8 cellular contexts compared by ENCODE assay signal in genomic region chr18:6728809-6729246, GRCh38. TPM values are rescaled to one million over a fixed set of nuclear protein-coding genes. Genes with fewer than 3 reads are reported as not detected.
A peak's percentile ranks its signal among the peaks of the same experiment; 100 is the strongest.
DNase-seq lines count a peak whose midpoint lies in the region; ATAC-seq and TF ChIP-seq lines count a peak whose summit lies in the region.

No MANE protein-coding gene starts in this region.

- H3F3A ChIP-seq in PC-3 (ENCODE audit: low read length, unreplicated experiment): no peaks in the 10 kb centered on the region

- H3K27me3 ChIP-seq in BJ (ENCODE audit: control insufficient read depth, insufficient read depth, low read length) (no peaks in the 10 kb centered on the region; the same call in 1 of the 2 replicates), PC-3 (ENCODE audit: low read length) (no peaks in the 10 kb centered on the region), esophagus (ENCODE audit: control insufficient read depth in 1 of 2, insufficient read depth in 2 of 2, low read length in 2 of 2) (no peaks in the 10 kb centered on the region), neuronal stem cell (ENCODE audit: control insufficient read depth in 3 of 3, insufficient read depth in 3 of 3, low read depth in 1 of 3, low read length in 3 of 3) (no peaks in the 10 kb centered on the region)

- H3K36me3 ChIP-seq in BJ (ENCODE audit: control insufficient read depth, insufficient read depth, low read length) (no peaks in the 10 kb centered on the region), PC-3 (ENCODE audit: low read depth, low read length) (no peaks in the 10 kb centered on the region), esophagus (ENCODE audit: control insufficient read depth in 2 of 2, insufficient read depth in 2 of 2, low read length in 1 of 2) (no peaks in the 10 kb centered on the region), neuronal stem cell (replicated peaks in 1 of 2; ENCODE audit: control insufficient read depth in 2 of 2, insufficient read depth in 2 of 2, low read length in 2 of 2) (no peaks in the 10 kb centered on the region)

- H2BK5ac ChIP-seq in neuronal stem cell (ENCODE audit: low read length): no peak overlapping the region

- H3K4me3 ChIP-seq in BJ (ENCODE audit: low read depth, low read length) (peak overlapping the region; percentile 77), PC-3 (ENCODE audit: low read length) (peak overlapping the region; percentile 67), esophagus (ENCODE audit: low read depth in 1 of 2, low read length in 2 of 2) (peak overlapping the region in 1 of 2 donors; percentile 62), neuronal stem cell (ENCODE audit: low read length in 2 of 2) (peak overlapping the region; percentile 4 to 54)

- BruUV-seq in PC-3 (replicated peaks; lab: Mats Ljungman, UMichigan): TSS peak; percentile 87

- no peak overlapping the region for H4K8ac ChIP-seq in neuronal stem cell (ENCODE audit: low read depth, low read length)

- no peaks in the 10 kb centered on the region for H3K79me1 ChIP-seq in neuronal stem cell (ENCODE audit: low read depth, low read length)

- H3K23ac ChIP-seq in neuronal stem cell (ENCODE audit: low read depth, low read length, poor library complexity): no peak overlapping the region

- H4K20me1 ChIP-seq in PC-3 (ENCODE audit: low read length): no peaks in the 10 kb centered on the region

- H4K91ac ChIP-seq in neuronal stem cell (ENCODE audit: low read depth, low read length, poor library complexity): no peak overlapping the region

- H3K4me1 ChIP-seq in PC-3 (ENCODE audit: insufficient read depth, low read length) (peaks cover 37% of the 10 kb centered on the region), esophagus (ENCODE audit: control insufficient read depth in 2 of 2, insufficient read depth in 2 of 2, low read length in 1 of 2) (no peaks in the 10 kb centered on the region), neuronal stem cell (ENCODE audit: control insufficient read depth in 2 of 2, insufficient read depth in 1 of 2, low read depth in 1 of 2, low read length in 2 of 2) (peaks cover 9 to 11% of the 10 kb centered on the region in 2 donors)

- CTCF ChIA-PET in BJ (lab: Yijun Ruan, JAX): interaction anchor here (4.2 kb wide), 1 partner anchor 157 kb away, joined by 14 read pairs; no protein-coding TSS in a partner anchor
- CTCF ChIA-PET in PC-3 (lab: Charles Lee): no interaction called here

- intact Hi-C loops in PC-3 (cut with micrococcal nuclease): loop anchor here (1.0 to 10.0 kb wide), 3 partner anchors 10 to 854 kb away; no protein-coding TSS in a partner anchor

- no peaks in the 10 kb centered on the region for H3K9me3 ChIP-seq in PC-3 (ENCODE audit: low read length)
- H3K9me3 ChIP-seq in esophagus (ENCODE audit: control insufficient read depth in 2 of 2, insufficient read depth in 1 of 2, low read depth in 1 of 2, low read length in 1 of 2): no peaks in the 10 kb centered on the region
- H3K9me3 ChIP-seq in neuronal stem cell (replicated peaks in 1 of 2; ENCODE audit: control insufficient read depth in 2 of 2, insufficient read depth in 1 of 2, low read depth in 1 of 2, low read length in 2 of 2): no peaks in the 10 kb centered on the region

- H3K27ac ChIP-seq in PC-3 (ENCODE audit: low read length): peak overlapping the region; percentile 67
- H3K27ac ChIP-seq in esophagus (ENCODE audit: low read depth in 2 of 2, low read length in 1 of 2): peak overlapping the region; percentile 75 to 83
- peak overlapping the region; percentile 97 for H3K27ac ChIP-seq in neuronal stem cell (replicated peaks; ENCODE audit: low read length)

- POLR2A ChIA-PET in BJ (lab: Charles Lee): no interaction called here
- POLR2A ChIA-PET in PC-3 (lab: Charles Lee; ENCODE audit: unreplicated experiment): no interaction called here

- WGBS in esophagus, 2 donors: 15 to 18% methylated on average over 5 of the region's 5 CpGs
- no CpG with 5 or more reads among the region's 5 CpGs for WGBS in neuronal stem cell (ENCODE audit: extremely low coverage in 2 of 2, insufficient read length in 2 of 2, insufficient replicate concordance in 1 of 2), 2 donors

- peak overlapping the region; percentile 67 for H3K9ac ChIP-seq in PC-3 (ENCODE audit: low read length)
- no peak overlapping the region for H3K9ac ChIP-seq in neuronal stem cell (ENCODE audit: low read depth, low read length, poor library complexity)

- H3K4ac ChIP-seq in neuronal stem cell (ENCODE audit: low read length): no peak overlapping the region

- no peak overlapping the region for H2BK15ac ChIP-seq in neuronal stem cell (ENCODE audit: low read length)

- no peak overlapping the region for H3K14ac ChIP-seq in neuronal stem cell (ENCODE audit: low read length)

- no peak overlapping the region for H3K18ac ChIP-seq in neuronal stem cell (ENCODE audit: low read length)

- no peak overlapping the region for H2BK120ac ChIP-seq in neuronal stem cell (ENCODE audit: low read depth, low read length)

- no peak for ATAC-seq in PC-3
- no peak for ATAC-seq in HG02840 (IDR thresholded peaks at IDR 0.05; ENCODE audit: low FRiP score, unreplicated experiment)

- H2AK5ac ChIP-seq in neuronal stem cell (ENCODE audit: low read depth, low read length): no peak overlapping the region

- DNase-seq in BJ (ENCODE audit: low read depth) (no peak), PC-3 (no peak), neuronal stem cell (ENCODE audit: low spot score) (no peak), activated gamma-delta T cell (lab: John Stamatoyannopoulos, UW) (no peak), HT-29 (ENCODE audit: low spot score) (no peak), ecto neural progenitor cell (ENCODE audit: low spot score) (no peak)

- H2BK12ac ChIP-seq in neuronal stem cell (ENCODE audit: low read length): no peak overlapping the region

- no peaks in the 10 kb centered on the region for H3K79me2 ChIP-seq in PC-3 (ENCODE audit: low read length)

- H3K4me2 ChIP-seq in PC-3 (ENCODE audit: low read length): peak overlapping the region; percentile 78
- H3K4me2 ChIP-seq in neuronal stem cell (ENCODE audit: insufficient read depth, low read length, poor library complexity, severe bottlenecking): peak overlapping the region; percentile 57

- no peaks in the 10 kb centered on the region for H3K9me2 ChIP-seq in PC-3 (replicated peaks; ENCODE audit: low read length)

- TF ChIP-seq CTCF in BJ (IDR thresholded peaks at IDR 0.05; ENCODE audit: insufficient read depth, low read depth, low read length): 0 out of 2 replicates have a peak, but pooled peaks have one; percentile 4
- TF ChIP-seq CTCF in PC-3 (conservative IDR thresholded peaks at IDR 0.05; ENCODE audit: low read depth, low read length): no peak

- H2AFZ ChIP-seq in PC-3 (ENCODE audit: low read length) (peak overlapping the region; percentile 84), neuronal stem cell (ENCODE audit: low read length) (peak overlapping the region; percentile 82)

RNA-seq across cellular contexts. Expression of gene ARHGAP28, which starts 0.7 kb away (rescaled TPM):
- polyA plus RNA-seq in BJ (2011; rRNA removed) (5.3 and 9.5 TPM in 2 replicates), esophagus (under 1 TPM; 0.57 to 0.69 TPM)
- polyA minus RNA-seq in BJ (2011; rRNA and poly(A)+ RNA removed): 7.9 and 9.6 TPM in 2 replicates
- 8.1 and 10.0 TPM in 2 replicates for total RNA-seq in PC-3 (2014; rRNA removed)
- polyA plus RNA-seq in neuronal stem cell (2013, experiment 1 of 2): 9.8 TPM
- polyA plus RNA-seq in neuronal stem cell (2013, experiment 2 of 2): 10.7 TPM
- not detected in 2 replicates for total RNA-seq in HT-29 (2014; rRNA removed; shearing (Covaris generic))
